ENCODE assay signal across 27 cellular contexts in the genomic region with DNA sequence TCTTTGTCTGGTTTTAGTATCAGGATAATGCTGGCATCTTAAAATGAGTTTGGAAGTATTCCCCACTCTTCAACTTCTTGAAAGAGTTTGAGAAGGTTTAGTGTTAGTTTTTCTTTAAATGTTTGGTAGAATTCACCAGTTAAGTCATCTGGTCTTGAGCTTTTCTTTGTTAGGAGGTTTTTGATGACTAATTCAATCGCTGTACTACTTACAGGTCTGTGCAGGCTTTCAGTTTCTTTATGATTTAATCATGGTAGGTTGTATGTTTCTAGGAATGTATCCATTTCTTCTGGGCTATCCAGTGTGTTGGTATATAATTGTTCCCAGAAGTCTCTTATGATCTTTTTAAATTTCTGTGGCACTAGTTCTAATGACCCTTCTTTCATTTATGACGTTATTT.
A peak's percentile ranks its signal among the peaks of the same experiment; 100 is the strongest.
DNase-seq lines count a peak whose midpoint lies in the region; ATAC-seq and TF ChIP-seq lines count a peak whose summit lies in the region.
"Had no signal": no experiment of that assay in that cellular context is flagged by ENCODE, and none has a peak within 500 bp of the region (broad histone marks: within the 10 kb centered on the region; RNA-seq: fewer than 3 reads in every experiment).

No MANE protein-coding gene starts in this region.

- H3K4me3 Mint-ChIP-seq in activated naive CD4-positive, alpha-beta T cell treated with anti-CD3 and anti-CD28 coated beads, Interleukin-2, amount 50 U/mL, for 24 hours, result no peak overlapping the region
- peak overlapping the region; percentile 66 for H3K4me3 Mint-ChIP-seq in T-helper 1 cell treated with Interleukin-12 subunit alpha and Interleukin-12 subunit beta and Interleukin-4 antibody, amounts not matched to agents 30 μg/mL and 1 μg/mL, for 36 hours
- H3K4me3 Mint-ChIP-seq in natural killer cell (peak overlapping the region; percentile 78), HFFc6 (no peak overlapping the region)

- no TSS peak for BruUV-seq in mammary epithelial cell (replicated peaks; lab: Mats Ljungman, UMichigan)

- no peak overlapping the region for H3K4ac ChIP-seq in mesendoderm (ENCODE audit: low read depth, low read length)

- H3K4me3 ChIP-seq in mammary epithelial cell (replicated peaks in 1 of 3; ENCODE audit: insufficient read depth in 1 of 3, low read depth in 2 of 3, low read length in 3 of 3) (no peak overlapping the region), thyroid gland (replicated peaks in 1 of 3) (no peak overlapping the region), mesendoderm (ENCODE audit: low read length) (no peak overlapping the region)
- H3K4me3 ChIP-seq: adrenal gland, BLaER1, dorsolateral prefrontal cortex, ovary, PC-9 had no signal

- 46% methylated on average over 2 of the region's 2 CpGs for WGBS in mammary epithelial cell (ENCODE audit: low coverage, missing lambda C conversion rate)
- WGBS in thyroid gland, 2 donors, result 83% methylated on average over 2 of the region's 2 CpGs
- WGBS in mesendoderm (ENCODE audit: extremely low coverage, insufficient coverage, low lambda C conversion rate), result no CpG with 5 or more reads among the region's 2 CpGs

- H3K18ac ChIP-seq in mesendoderm (ENCODE audit: low read length), result no peak overlapping the region

- H3K4me2 ChIP-seq in mammary epithelial cell (ENCODE audit: insufficient read depth, low read depth, low read length), result peak overlapping the region; percentile 57
- no peak overlapping the region for H3K4me2 ChIP-seq in mesendoderm (ENCODE audit: low read length)
- H3K4me2 ChIP-seq: BLaER1, PC-9 had no signal

- intact Hi-C loops in mammary epithelial cell (cut with micrococcal nuclease), result no loop called here
- intact Hi-C loops in natural killer cell (cut with micrococcal nuclease), result loop anchor here (1.0 to 5.0 kb wide), 3 partner anchors 36 to 106 kb away; no protein-coding TSS in a partner anchor
- intact Hi-C loops in thyroid gland (cut with DNase I), result no loop called here

- no peak overlapping the region for H3K56ac ChIP-seq in mesendoderm (ENCODE audit: low read length)

- no peak for TF ChIP-seq CTCF in mammary epithelial cell (conservative IDR thresholded peaks at IDR 0.05 in 1 of 2, IDR thresholded peaks at IDR 0.05 in 1 of 2; ENCODE audit: extremely low read depth in 1 of 2, insufficient read depth in 1 of 2, low read depth in 1 of 2, low read length in 2 of 2)
- no peak for TF ChIP-seq CTCF in natural killer cell (IDR thresholded peaks at IDR 0.05)
- TF ChIP-seq CTCF in HFFc6 (IDR thresholded peaks at IDR 0.05), result no peak
- no peak for TF ChIP-seq CTCF in thyroid gland (IDR thresholded peaks at IDR 0.05)

- peak overlapping the region; percentile 39 for H2AFZ ChIP-seq in mammary epithelial cell (ENCODE audit: low read depth, low read length)
- H2AFZ ChIP-seq: PC-9 had no signal

- H3K9me3 ChIP-seq in mammary epithelial cell (replicated peaks; ENCODE audit: insufficient read depth, low read length) (no peaks in the 10 kb centered on the region), thyroid gland (no peaks in the 10 kb centered on the region)
- H3K9me3 ChIP-seq: ovary had no signal

- no peaks in the 10 kb centered on the region for H3K27me3 Mint-ChIP-seq in activated naive CD4-positive, alpha-beta T cell treated with anti-CD3 and anti-CD28 coated beads, Interleukin-2, amount 50 U/mL, for 24 hours
- H3K27me3 Mint-ChIP-seq in T-helper 1 cell treated with Interleukin-12 subunit alpha and Interleukin-12 subunit beta and Interleukin-4 antibody, amounts not matched to agents 30 μg/mL and 1 μg/mL, for 36 hours (ENCODE audit: low read depth), result no peaks in the 10 kb centered on the region
- H3K27me3 Mint-ChIP-seq in natural killer cell (ENCODE audit: low read depth in 2 of 2) (no peaks in the 10 kb centered on the region), HFFc6 (ENCODE audit: insufficient read depth) (no peaks in the 10 kb centered on the region; the same call in 1 of the 2 replicates)

- H4K5ac ChIP-seq in mesendoderm (ENCODE audit: low read length), result no peak overlapping the region

- dilution Hi-C loops in mammary epithelial cell (cut with HindIII; ENCODE audit: low sequenced_read_pairs), result no loop called here

- H2AK5ac ChIP-seq in mesendoderm (ENCODE audit: low read length), result no peak overlapping the region

- ATAC-seq in natural killer cell, result peak; percentile 58 to 72 (median 69)
- ATAC-seq: activated CD4-positive, CD25-positive, alpha-beta regulatory T cell treated with anti-CD3 and anti-CD28 coated beads, Interleukin-2, amount 50 U/mL, for 24 hours; left colon had no signal

- H2BK15ac ChIP-seq in mesendoderm (replicated peaks; ENCODE audit: low read depth), result no peak overlapping the region

- H3K4me1 ChIP-seq in mammary epithelial cell (ENCODE audit: insufficient read depth, low read length) (no peaks in the 10 kb centered on the region), thyroid gland (no peaks in the 10 kb centered on the region), mesendoderm (ENCODE audit: control insufficient read depth, low read depth, low read length) (no peaks in the 10 kb centered on the region)
- H3K4me1 ChIP-seq: adrenal gland had no signal

- H3K36me3 Mint-ChIP-seq in activated naive CD4-positive, alpha-beta T cell treated with anti-CD3 and anti-CD28 coated beads, Interleukin-2, amount 50 U/mL, for 24 hours, result peaks cover 2% of the 10 kb centered on the region
- H3K36me3 Mint-ChIP-seq in T-helper 1 cell treated with Interleukin-12 subunit alpha and Interleukin-12 subunit beta and Interleukin-4 antibody, amounts not matched to agents 30 μg/mL and 1 μg/mL, for 36 hours (ENCODE audit: low read depth), result peaks cover 59% of the 10 kb centered on the region
- no peaks in the 10 kb centered on the region for H3K36me3 Mint-ChIP-seq in natural killer cell
- no peaks in the 10 kb centered on the region for H3K36me3 Mint-ChIP-seq in HFFc6 (ENCODE audit: low read depth)

- TF ChIP-seq POLR2A in thyroid gland (IDR thresholded peaks at IDR 0.05), result no peak

- peak overlapping the region; percentile 6 for H3K27ac ChIP-seq in mammary epithelial cell (ENCODE audit: insufficient read depth, low read depth, low read length)
- H3K27ac ChIP-seq in thyroid gland, result no peak overlapping the region
- H3K27ac ChIP-seq in mesendoderm (ENCODE audit: low read depth, low read length), result no peak overlapping the region
- H3K27ac ChIP-seq: adrenal gland, BLaER1, dorsolateral prefrontal cortex, ovary, PC-9 had no signal

- no peaks in the 10 kb centered on the region for H3K79me2 ChIP-seq in mammary epithelial cell (ENCODE audit: insufficient read depth, low read length)
- H3K79me2 ChIP-seq in mesendoderm (ENCODE audit: control insufficient read depth, insufficient read depth, low read length), result no peaks in the 10 kb centered on the region

- H3K9ac ChIP-seq in mammary epithelial cell (ENCODE audit: insufficient read depth, low read length), result no peak overlapping the region
- no peak overlapping the region for H3K9ac ChIP-seq in mesendoderm (ENCODE audit: low read length)
- H3K9ac ChIP-seq: BLaER1 had no signal

- H3K27me3 ChIP-seq in mammary epithelial cell (ENCODE audit: insufficient read depth, low read length), result no peaks in the 10 kb centered on the region
- no peaks in the 10 kb centered on the region for H3K27me3 ChIP-seq in thyroid gland
- H3K27me3 ChIP-seq in mesendoderm (ENCODE audit: insufficient read depth, low read length, poor library complexity), result no peaks in the 10 kb centered on the region
- H3K27me3 ChIP-seq: BLaER1, dorsolateral prefrontal cortex, ovary had no signal

- H3K79me1 ChIP-seq in mesendoderm (ENCODE audit: low read length), result no peaks in the 10 kb centered on the region

- H3K36me3 ChIP-seq in mammary epithelial cell (ENCODE audit: insufficient read depth, low read length) (no peaks in the 10 kb centered on the region), thyroid gland (no peaks in the 10 kb centered on the region), mesendoderm (ENCODE audit: control insufficient read depth, insufficient read depth, low read length) (no peaks in the 10 kb centered on the region)
- H3K36me3 ChIP-seq: adrenal gland, BLaER1, ovary had no signal

- H3K23ac ChIP-seq in mesendoderm (ENCODE audit: low read length), result no peak overlapping the region

- no peak overlapping the region for H2BK5ac ChIP-seq in mesendoderm (ENCODE audit: low read length)

- CTCF ChIA-PET in mammary epithelial cell (lab: Charles Lee; ENCODE audit: low non-redundant PET), result interaction anchor here (0.6 kb wide), 1 partner anchor 43 kb away, joined by 3 read pairs; no protein-coding TSS in a partner anchor

- in situ Hi-C loops in mammary epithelial cell (cut with MboI; ENCODE audit: low sequenced_read_pairs in 2 of 2), result no loop called here

- H2BK120ac ChIP-seq in mesendoderm (ENCODE audit: low read depth, low read length), result no peak overlapping the region

- H3K4me1 Mint-ChIP-seq in activated naive CD4-positive, alpha-beta T cell treated with anti-CD3 and anti-CD28 coated beads, Interleukin-2, amount 50 U/mL, for 24 hours, result peaks cover 37% of the 10 kb centered on the region
- H3K4me1 Mint-ChIP-seq in T-helper 1 cell treated with Interleukin-12 subunit alpha and Interleukin-12 subunit beta and Interleukin-4 antibody, amounts not matched to agents 30 μg/mL and 1 μg/mL, for 36 hours (ENCODE audit: low read depth), result peaks cover 51% of the 10 kb centered on the region
- H3K4me1 Mint-ChIP-seq in natural killer cell (peaks cover 60 to 66% of the 10 kb centered on the region in 2 donors), HFFc6 (ENCODE audit: low read depth) (no peaks in the 10 kb centered on the region)

- H4K8ac ChIP-seq in mesendoderm (ENCODE audit: low read depth, low read length), result no peak overlapping the region

- H4K20me1 ChIP-seq in mammary epithelial cell (ENCODE audit: insufficient read depth, low read length), result no peaks in the 10 kb centered on the region
- H4K20me1 ChIP-seq: BLaER1 had no signal

- H3K27ac Mint-ChIP-seq in activated naive CD4-positive, alpha-beta T cell treated with anti-CD3 and anti-CD28 coated beads, Interleukin-2, amount 50 U/mL, for 24 hours, result peak overlapping the region; percentile 53
- H3K27ac Mint-ChIP-seq in T-helper 1 cell treated with Interleukin-12 subunit alpha and Interleukin-12 subunit beta and Interleukin-4 antibody, amounts not matched to agents 30 μg/mL and 1 μg/mL, for 36 hours, result peak overlapping the region; percentile 92
- H3K27ac Mint-ChIP-seq in natural killer cell (peak overlapping the region; percentile 82 to 90), HFFc6 (no peak overlapping the region)

- H3K9me3 Mint-ChIP-seq in activated naive CD4-positive, alpha-beta T cell treated with anti-CD3 and anti-CD28 coated beads, Interleukin-2, amount 50 U/mL, for 24 hours, result peaks cover 3% of the 10 kb centered on the region
- peaks cover 74% of the 10 kb centered on the region for H3K9me3 Mint-ChIP-seq in T-helper 1 cell treated with Interleukin-12 subunit alpha and Interleukin-12 subunit beta and Interleukin-4 antibody, amounts not matched to agents 30 μg/mL and 1 μg/mL, for 36 hours
- H3K9me3 Mint-ChIP-seq in natural killer cell (peaks cover 3 to 10% of the 10 kb centered on the region in 2 donors), HFFc6 (peaks cover 16% of the 10 kb centered on the region)

- DNase-seq in activated naive CD4-positive, alpha-beta T cell treated with Interleukin-2 at 50 U/mL for 16 hours, result no peak
- DNase-seq in mammary epithelial cell (peak; percentile 73), natural killer cell (no peak), HFFc6 (no peak), thyroid gland (no peak), mesendoderm (no peak)
- DNase-seq: adrenal gland; cerebellar nuclear complex; DMS 273 treated with DMSO at 0.1 percent for 48 hours; dorsolateral prefrontal cortex; H7; hypothalamus; KBM-7; left colon; NCI-H1105; NCI-H2029; NCI-H526 treated with DMSO at 0.1 percent for 48 hours; ovary; PC-9; Right ventricle myocardium superior; stimulated activated CD4-positive, alpha-beta T cell treated with anti-CD3 and anti-CD28 coated beads, Interleukin-15, amount 100 ng/mL, for 24 hours; stimulated activated CD4-positive, alpha-beta T cell treated with anti-CD3 and anti-CD28 coated beads, Interleukin-4, amount 100 ng/mL, for 4 hours; substantia nigra had no signal

Comparison
In these comparisons a context has a peak if more than half of its experiments do, and no peak if none do; other contexts are left out.
1. H3K4me3 Mint-ChIP-seq: peak in T-helper 1 cell treated with Interleukin-12 subunit alpha and Interleukin-12 subunit beta and Interleukin-4 antibody, amounts not matched to agents 30 μg/mL and 1 μg/mL, for 36 hours (single experiment) and natural killer cell (single experiment); none in activated naive CD4-positive, alpha-beta T cell treated with anti-CD3 and anti-CD28 coated beads, Interleukin-2, amount 50 U/mL, for 24 hours (single experiment) and HFFc6 (single experiment).